ENCODE assay signal across 1 cellular context in the genomic region with DNA sequence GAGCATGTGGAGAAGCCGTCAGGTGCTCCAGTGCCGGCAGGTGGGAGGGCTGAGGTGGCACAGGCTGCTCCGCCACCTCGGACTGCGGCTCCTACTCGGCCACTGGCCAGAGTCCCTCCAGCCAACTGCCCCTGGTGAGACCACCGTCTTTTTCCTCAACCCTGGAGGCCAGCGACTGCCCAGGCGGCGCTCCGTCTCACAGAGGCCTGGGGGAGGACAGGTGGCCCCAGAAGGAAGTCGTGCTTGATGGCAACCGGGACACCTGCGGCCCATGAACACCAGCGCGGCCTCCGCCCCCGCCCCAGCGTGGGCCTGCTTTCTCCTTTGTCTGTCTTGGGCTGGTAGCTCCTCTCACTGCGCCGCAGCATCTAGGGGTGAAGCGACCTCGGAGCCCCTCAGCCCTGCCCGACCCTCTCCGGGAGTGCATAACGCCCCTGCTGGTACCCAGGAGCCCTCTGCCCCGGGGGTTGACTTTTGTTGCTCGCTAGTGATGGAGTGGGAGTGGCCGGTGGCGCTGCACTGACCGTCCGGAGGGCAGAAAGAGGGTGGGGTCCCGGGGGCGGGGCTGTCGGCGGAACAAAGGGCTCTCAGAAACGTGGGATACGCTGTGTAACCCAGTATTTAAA.
TF ChIP-seq lines count a peak whose summit lies in the region.

No MANE protein-coding gene starts in this region.

TF ChIP-seq in WTC11, 78 proteins besides CTCF, POLR2A, EP300 and RAD21 (continued from another document):
- TF ChIP-seq FOXP1 (CRISPR knock-in tag; IDR thresholded peaks at IDR 0.05; ENCODE audit: borderline replicate concordance) (no peak), ZNF219 (CRISPR knock-in tag; IDR thresholded peaks at IDR 0.05; ENCODE audit: borderline replicate concordance) (0 out of 2 replicates have a peak, but pooled peaks have one; percentile 26), KAT7 (CRISPR knock-in tag; IDR thresholded peaks at IDR 0.05; ENCODE audit: borderline replicate concordance) (no peak), CDX4 (CRISPR knock-in tag; IDR thresholded peaks at IDR 0.05; ENCODE audit: borderline replicate concordance) (no peak), GABPB1 (CRISPR knock-in tag; IDR thresholded peaks at IDR 0.05) (no peak), ESRRA (CRISPR knock-in tag; IDR thresholded peaks at IDR 0.05; ENCODE audit: borderline replicate concordance) (0 out of 2 replicates have a peak, but pooled peaks have one; percentile 31), HMGA2 (CRISPR knock-in tag; IDR thresholded peaks at IDR 0.05) (0 out of 2 replicates have a peak, but pooled peaks have one; percentile 34), MXD4 (CRISPR knock-in tag; IDR thresholded peaks at IDR 0.05; ENCODE audit: borderline replicate concordance) (no peak), MAX (CRISPR knock-in tag; IDR thresholded peaks at IDR 0.05) (peak; percentile 68; the same call in 1 of the 2 replicates), ATF1 (CRISPR knock-in tag; IDR thresholded peaks at IDR 0.05) (no peak)
- TF ChIP-seq, protein P1, sequence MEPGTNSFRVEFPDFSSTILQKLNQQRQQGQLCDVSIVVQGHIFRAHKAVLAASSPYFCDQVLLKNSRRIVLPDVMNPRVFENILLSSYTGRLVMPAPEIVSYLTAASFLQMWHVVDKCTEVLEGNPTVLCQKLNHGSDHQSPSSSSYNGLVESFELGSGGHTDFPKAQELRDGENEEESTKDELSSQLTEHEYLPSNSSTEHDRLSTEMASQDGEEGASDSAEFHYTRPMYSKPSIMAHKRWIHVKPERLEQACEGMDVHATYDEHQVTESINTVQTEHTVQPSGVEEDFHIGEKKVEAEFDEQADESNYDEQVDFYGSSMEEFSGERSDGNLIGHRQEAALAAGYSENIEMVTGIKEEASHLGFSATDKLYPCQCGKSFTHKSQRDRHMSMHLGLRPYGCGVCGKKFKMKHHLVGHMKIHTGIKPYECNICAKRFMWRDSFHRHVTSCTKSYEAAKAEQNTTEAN (CRISPR knock-in tag; IDR thresholded peaks at IDR 0.05): peak; percentile 44; the same call in 1 of the 2 replicates
- TF ChIP-seq, protein P2, sequence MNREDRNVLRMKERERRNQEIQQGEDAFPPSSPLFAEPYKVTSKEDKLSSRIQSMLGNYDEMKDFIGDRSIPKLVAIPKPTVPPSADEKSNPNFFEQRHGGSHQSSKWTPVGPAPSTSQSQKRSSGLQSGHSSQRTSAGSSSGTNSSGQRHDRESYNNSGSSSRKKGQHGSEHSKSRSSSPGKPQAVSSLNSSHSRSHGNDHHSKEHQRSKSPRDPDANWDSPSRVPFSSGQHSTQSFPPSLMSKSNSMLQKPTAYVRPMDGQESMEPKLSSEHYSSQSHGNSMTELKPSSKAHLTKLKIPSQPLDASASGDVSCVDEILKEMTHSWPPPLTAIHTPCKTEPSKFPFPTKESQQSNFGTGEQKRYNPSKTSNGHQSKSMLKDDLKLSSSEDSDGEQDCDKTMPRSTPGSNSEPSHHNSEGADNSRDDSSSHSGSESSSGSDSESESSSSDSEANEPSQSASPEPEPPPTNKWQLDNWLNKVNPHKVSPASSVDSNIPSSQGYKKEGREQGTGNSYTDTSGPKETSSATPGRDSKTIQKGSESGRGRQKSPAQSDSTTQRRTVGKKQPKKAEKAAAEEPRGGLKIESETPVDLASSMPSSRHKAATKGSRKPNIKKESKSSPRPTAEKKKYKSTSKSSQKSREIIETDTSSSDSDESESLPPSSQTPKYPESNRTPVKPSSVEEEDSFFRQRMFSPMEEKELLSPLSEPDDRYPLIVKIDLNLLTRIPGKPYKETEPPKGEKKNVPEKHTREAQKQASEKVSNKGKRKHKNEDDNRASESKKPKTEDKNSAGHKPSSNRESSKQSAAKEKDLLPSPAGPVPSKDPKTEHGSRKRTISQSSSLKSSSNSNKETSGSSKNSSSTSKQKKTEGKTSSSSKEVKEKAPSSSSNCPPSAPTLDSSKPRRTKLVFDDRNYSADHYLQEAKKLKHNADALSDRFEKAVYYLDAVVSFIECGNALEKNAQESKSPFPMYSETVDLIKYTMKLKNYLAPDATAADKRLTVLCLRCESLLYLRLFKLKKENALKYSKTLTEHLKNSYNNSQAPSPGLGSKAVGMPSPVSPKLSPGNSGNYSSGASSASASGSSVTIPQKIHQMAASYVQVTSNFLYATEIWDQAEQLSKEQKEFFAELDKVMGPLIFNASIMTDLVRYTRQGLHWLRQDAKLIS (CRISPR knock-in tag; IDR thresholded peaks at IDR 0.05; ENCODE audit: borderline replicate concordance): 0 out of 2 replicates have a peak, but pooled peaks have one; percentile 10
- TF ChIP-seq, protein P3, sequence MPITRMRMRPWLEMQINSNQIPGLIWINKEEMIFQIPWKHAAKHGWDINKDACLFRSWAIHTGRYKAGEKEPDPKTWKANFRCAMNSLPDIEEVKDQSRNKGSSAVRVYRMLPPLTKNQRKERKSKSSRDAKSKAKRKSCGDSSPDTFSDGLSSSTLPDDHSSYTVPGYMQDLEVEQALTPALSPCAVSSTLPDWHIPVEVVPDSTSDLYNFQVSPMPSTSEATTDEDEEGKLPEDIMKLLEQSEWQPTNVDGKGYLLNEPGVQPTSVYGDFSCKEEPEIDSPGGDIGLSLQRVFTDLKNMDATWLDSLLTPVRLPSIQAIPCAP (CRISPR knock-in tag; IDR thresholded peaks at IDR 0.05): no peak
